ENCODE assay signal across 8 cellular contexts in genomic region chr5:139385061-139385889, GRCh38. TPM values are rescaled to one million over a fixed set of nuclear protein-coding genes. Genes with fewer than 3 reads are reported as not detected.
DNase-seq lines count a peak whose midpoint lies in the region; ATAC-seq and TF ChIP-seq lines count a peak whose summit lies in the region.

No MANE protein-coding gene starts in this region.

- peak; percentile 24 for DNase-seq in G401 (ENCODE audit: low spot score)
- DNase-seq in MV-4-11 (lab: John Stamatoyannopoulos, UW) = peak; percentile 27
- no peak for DNase-seq in brain microvascular endothelial cell
- DNase-seq in NCI-H187 treated with DMSO at 0.1 percent for 48 hours (lab: John Stamatoyannopoulos, UW) = no peak

- TF ChIP-seq CTCF in brain microvascular endothelial cell (IDR thresholded peaks at IDR 0.05; ENCODE audit: low read depth, low read length, missing control alignments) = peak; percentile 8
- no peak for TF ChIP-seq CTCF in neutrophil (IDR thresholded peaks at IDR 0.05)

- no peak overlapping the region for H3K27ac ChIP-seq in brain microvascular endothelial cell
- H3K27ac ChIP-seq in neutrophil = peak overlapping the region; percentile 86

- ATAC-seq in GM21717 (IDR thresholded peaks at IDR 0.05; ENCODE audit: unreplicated experiment) (no peak), HG03457 (IDR thresholded peaks at IDR 0.05; ENCODE audit: unreplicated experiment) (no peak), HG02571 (IDR thresholded peaks at IDR 0.05; ENCODE audit: unreplicated experiment) (no peak)

- H3K36me3 ChIP-seq in brain microvascular endothelial cell (replicated peaks) (no peaks in the 10 kb centered on the region), neutrophil (no peaks in the 10 kb centered on the region)

- in situ Hi-C loops in G401 (cut with HindIII; ENCODE audit: low sequenced_read_pairs) = no loop called here
- in situ Hi-C loops in brain microvascular endothelial cell (cut with HindIII; ENCODE audit: low pct_ligation_motif_present, low sequenced_read_pairs) = no loop called here

- no peaks in the 10 kb centered on the region for H3K9me3 ChIP-seq in neutrophil

- no peaks in the 10 kb centered on the region for H3K27me3 ChIP-seq in brain microvascular endothelial cell (replicated peaks)
- H3K27me3 ChIP-seq in neutrophil = no peaks in the 10 kb centered on the region

- no peak overlapping the region for H3K4me3 ChIP-seq in brain microvascular endothelial cell (ENCODE audit: low read depth, low read length)
- H3K4me3 ChIP-seq in neutrophil (ENCODE audit: low read depth in 1 of 2, low read length in 1 of 2) = peak overlapping the region; percentile 61 to 64

- peaks cover 43 to 59% of the 10 kb centered on the region in 2 experiments for H3K4me1 ChIP-seq in neutrophil (ENCODE audit: control insufficient read depth in 1 of 2, insufficient read depth in 1 of 2, low read depth in 1 of 2, low read length in 1 of 2)

RNA-seq across cellular contexts. Expression of gene SLC23A1, which starts 2.2 kb away (rescaled TPM):
- total RNA-seq in G401 (2014; rRNA removed; shearing (Covaris generic)) = not detected in 2 replicates

RNA-seq across cellular contexts. Expression of gene MZB1, which starts 4.4 kb away (rescaled TPM):
- total RNA-seq in G401 (2014; rRNA removed; shearing (Covaris generic)) = not detected in 2 replicates

RNA-seq across cellular contexts. Expression of gene PROB1, which starts 9.6 kb away (rescaled TPM):
- total RNA-seq in G401 (2014; rRNA removed; shearing (Covaris generic)) = 0.55 and 0.78 TPM in 2 replicates

RNA-seq across cellular contexts. Expression of gene SPATA24, which starts 18.6 kb away (rescaled TPM):
- 10.6 and 24.7 TPM in 2 replicates for total RNA-seq in G401 (2014; rRNA removed; shearing (Covaris generic))

RNA-seq across cellular contexts. Expression of gene PAIP2, which starts 43.6 kb away (rescaled TPM):
- total RNA-seq in G401 (2014; rRNA removed; shearing (Covaris generic)) = 70.2 and 79.6 TPM in 2 replicates

Comparison
In these comparisons a context has a peak if more than half of its experiments do, and no peak if none do; other contexts are left out.
1. DNase-seq: peak in G401 (single experiment) and MV-4-11 (single experiment); none in brain microvascular endothelial cell (single experiment) and NCI-H187 treated with DMSO at 0.1 percent for 48 hours (single experiment).